In the genomic region with DNA sequence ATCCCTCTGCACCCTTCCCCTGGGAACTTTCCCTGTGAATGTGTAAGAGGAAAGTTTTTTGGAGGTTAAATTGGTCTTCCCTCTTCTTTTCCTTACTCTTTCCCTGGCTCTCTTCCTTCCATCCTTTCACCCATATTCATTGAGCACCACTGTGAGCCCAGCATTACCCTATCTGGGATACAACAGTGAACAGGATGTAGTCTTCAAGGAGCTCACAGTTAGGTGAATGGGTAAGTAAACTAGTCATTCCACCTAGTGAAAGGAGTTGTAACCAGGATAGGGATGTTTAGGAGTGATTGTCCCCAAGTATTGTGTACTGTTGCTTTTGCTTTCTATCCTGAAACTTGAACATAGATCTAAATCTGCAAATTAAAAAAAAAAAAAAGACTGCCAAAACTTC, we compare ENCODE assay signal across 29 cellular contexts.
"Had no signal": no experiment of that assay in that cellular context is flagged by ENCODE, and none has a peak within 500 bp of the region (broad histone marks: within the 10 kb centered on the region; RNA-seq: fewer than 3 reads in every experiment).

No MANE protein-coding gene starts in this region.

- H3K27me3 ChIP-seq: brain microvascular endothelial cell had no signal

- DNase-seq: activated CD4-positive, alpha-beta T cell treated with anti-CD3 and anti-CD28 coated beads, Interleukin-2, amount 10 ng/mL, durations not matched to agents 24 days and 14 days; activated CD4-positive, alpha-beta T cell treated with anti-CD3 and anti-CD28 coated beads, Interleukin-2, amount 50 U/mL, for 4 hours; activated CD8-positive, alpha-beta T cell treated with anti-CD3 and anti-CD28 coated beads for 36 hours; activated effector memory CD4-positive, alpha-beta T cell treated with anti-CD3 and anti-CD28 coated beads, Interleukin-2, amount 50 U/mL, for 16 hours; activated naive CD4-positive, alpha-beta T cell; activated naive CD4-positive, alpha-beta T cell treated with anti-CD3 and anti-CD28 coated beads, Interleukin-2, amount 50 U/mL, for 16 hours; activated naive CD8-positive, alpha-beta T cell treated with anti-CD3 and anti-CD28 coated beads for 36 hours; activated T-cell treated with anti-CD3 and anti-CD28 coated beads, Interleukin-2, amount 50 U/mL, for 1 hour; activated T-cell treated with anti-CD3 and anti-CD28 coated beads, Interleukin-2, amount 50 U/mL, for 72 hours; amniotic stem cell; brain microvascular endothelial cell; central memory CD4-positive, alpha-beta T cell; KG1; NCI-H1092 treated with DMSO at 0.1 percent for 48 hours; NCI-H1417; NCI-H146; NCI-H187 treated with DMSO at 0.1 percent for 48 hours; NCI-H2081; NCI-H2171 treated with DMSO at 0.1 percent for 48 hours; NCI-H2227 treated with DMSO at 0.1 percent for 48 hours; NCI-H446; NCI-H510A treated with DMSO at 0.1 percent for 48 hours; NCI-H69; NK-92 treated with Interleukin-12 subunit alpha and Interleukin-12 subunit beta, amount 100 ng/mL, for 24 hours; PC-9; SW 1271; T1000; WERI-Rb-1 had no signal

- H3K4me2 ChIP-seq: PC-9 had no signal

- H3K4me3 ChIP-seq: PC-9 had no signal

- ATAC-seq: activated CD8-positive, alpha-beta T cell treated with anti-CD3 and anti-CD28 coated beads for 36 hours; activated T-cell treated with anti-CD3 and anti-CD28 coated beads, Interleukin-2, amount 50 U/mL, for 72 hours; activated T-helper 17 cell treated with anti-CD3 and anti-CD28 coated beads, Interleukin-2, amount 50 U/mL, for 72 hours had no signal

- H2AFZ ChIP-seq: PC-9 had no signal

- H3K36me3 ChIP-seq: brain microvascular endothelial cell, WERI-Rb-1 had no signal

- H3K27ac ChIP-seq: brain microvascular endothelial cell, PC-9, WERI-Rb-1 had no signal
